8 cellular contexts compared by ENCODE assay signal in the genomic region with DNA sequence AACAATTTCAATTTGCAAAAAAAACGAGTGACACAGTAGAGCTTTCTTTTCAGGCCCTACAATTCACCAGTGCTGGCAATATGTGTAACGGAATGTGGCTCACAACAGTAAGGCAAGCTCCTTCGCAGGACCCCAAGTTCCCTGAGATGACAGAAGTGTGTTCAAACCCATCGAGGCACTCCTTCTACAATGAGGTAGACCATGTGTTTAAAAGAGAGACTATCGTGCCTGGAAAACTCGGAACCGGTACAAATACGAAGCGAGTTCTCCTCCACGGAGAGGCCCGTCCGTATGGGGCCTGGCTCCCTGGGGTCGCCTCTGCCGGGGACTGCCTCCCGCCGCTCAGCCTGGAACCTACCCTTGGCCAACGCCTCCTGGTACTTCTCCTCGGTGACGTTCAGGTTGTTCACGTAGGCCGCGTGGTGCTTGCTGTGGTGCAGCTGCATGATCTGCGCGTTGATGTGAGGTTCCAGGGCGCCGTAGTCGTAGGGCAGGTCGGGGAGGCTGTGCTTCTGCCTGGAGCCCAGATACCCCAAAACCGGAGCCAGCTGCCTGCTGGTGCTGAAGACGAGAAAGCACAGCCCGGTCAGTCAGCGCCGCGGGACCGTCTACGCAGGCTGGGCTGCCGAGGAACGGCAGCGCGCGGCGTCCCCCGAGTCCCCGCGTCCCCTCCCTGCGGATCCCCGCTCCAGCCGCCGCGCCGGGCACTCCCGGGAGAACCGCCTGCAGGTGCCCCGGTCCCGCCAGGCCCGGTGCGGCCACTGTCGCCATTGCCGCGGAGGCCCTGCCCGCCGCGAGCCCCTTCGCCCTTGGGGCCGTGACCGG. TPM values are rescaled to one million over a fixed set of nuclear protein-coding genes. Genes with fewer than 3 reads are reported as not detected.
A peak's percentile ranks its signal among the peaks of the same experiment; 100 is the strongest.
DNase-seq lines count a peak whose midpoint lies in the region; ATAC-seq, FAIRE-seq and TF ChIP-seq lines count a peak whose summit lies in the region.

No MANE protein-coding gene starts in this region.

- H3K36me3 ChIP-seq in SK-N-MC (ENCODE audit: insufficient read depth, low read length) (peaks cover 18% of the 10 kb centered on the region; the same call in 1 of the 2 replicates), left ventricle myocardium inferior (peaks cover 33% of the 10 kb centered on the region), uterus (no peaks in the 10 kb centered on the region)

- peak; percentile 32 for ATAC-seq in GM21423 (IDR thresholded peaks at IDR 0.05; ENCODE audit: unreplicated experiment)
- peak; percentile 52 for ATAC-seq in activated naive CD8-positive, alpha-beta T cell treated with anti-CD3 and anti-CD28 coated beads, Interleukin-2, amount 10 ng/mL, durations not matched to agents 7 days and 5 days (ENCODE audit: low read depth)

- H3K9me3 ChIP-seq in SK-N-MC (ENCODE audit: low read depth, low read length) (no peaks in the 10 kb centered on the region), left ventricle myocardium inferior (replicated peaks) (no peaks in the 10 kb centered on the region), uterus (no peaks in the 10 kb centered on the region)

- H3K27me3 ChIP-seq in left ventricle myocardium inferior (ENCODE audit: low read depth) (no peaks in the 10 kb centered on the region), uterus (no peaks in the 10 kb centered on the region)

- H3K27ac ChIP-seq in SK-N-MC (no peak overlapping the region), left ventricle myocardium inferior (replicated peaks) (peak overlapping the region; percentile 100), uterus (peak overlapping the region; percentile 95 to 97)

- no TSS peak for BruUV-seq in Calu3 (replicated peaks; lab: Mats Ljungman, UMichigan)

- FAIRE-seq in HTR-8/SVneo (lab: Jason Lieb, UNC), result peak; percentile 16

- DNase-seq in Calu3 (peak; percentile 41), HTR-8/SVneo (ENCODE audit: insufficient read length, low spot score) (peak; percentile 20), SK-N-MC (ENCODE audit: low read depth, low spot score) (no peak), left ventricle myocardium inferior (peak; percentile 41), progenitor cell of endocrine pancreas (ENCODE audit: low spot score, unreplicated experiment) (peak; percentile 38), uterus (peak in 1 of 2 donors; percentile 44)
- DNase-seq in activated naive CD8-positive, alpha-beta T cell treated with anti-CD3 and anti-CD28 coated beads, Interleukin-2, amount 10 ng/mL, durations not matched to agents 7 days and 5 days, result no peak

- POLR2A ChIA-PET in activated naive CD8-positive, alpha-beta T cell treated with anti-CD3 and anti-CD28 coated beads, Interleukin-2, amount 10 ng/mL, durations not matched to agents 7 days and 5 days (lab: Charles Lee), result interaction anchor here (0.7 to 4.7 kb wide), 6 partner anchors 11 to 171 kb away, joined by 3 to 46 read pairs (median 8); partner anchors contain the start of genes ACAT2, MRPL18, TCP1 and WTAP

- H3K36me3 Mint-ChIP-seq in Calu3 (ENCODE audit: insufficient read depth, unreplicated experiment) (peaks cover 67% of the 10 kb centered on the region), progenitor cell of endocrine pancreas (ENCODE audit: insufficient read depth) (peaks cover 6% of the 10 kb centered on the region)
- H3K36me3 Mint-ChIP-seq in activated naive CD8-positive, alpha-beta T cell treated with anti-CD3 and anti-CD28 coated beads, Interleukin-2, amount 10 ng/mL, durations not matched to agents 7 days and 5 days, result peaks cover 19% of the 10 kb centered on the region

- H3K27me3 Mint-ChIP-seq in Calu3 (ENCODE audit: unreplicated experiment), result no peaks in the 10 kb centered on the region
- H3K27me3 Mint-ChIP-seq in activated naive CD8-positive, alpha-beta T cell treated with anti-CD3 and anti-CD28 coated beads, Interleukin-2, amount 10 ng/mL, durations not matched to agents 7 days and 5 days, result no peaks in the 10 kb centered on the region
- no peaks in the 10 kb centered on the region for H3K27me3 Mint-ChIP-seq in progenitor cell of endocrine pancreas

- H3K4me1 Mint-ChIP-seq in Calu3 (ENCODE audit: low read depth, unreplicated experiment), result peaks cover 32% of the 10 kb centered on the region
- peaks cover 40% of the 10 kb centered on the region for H3K4me1 Mint-ChIP-seq in activated naive CD8-positive, alpha-beta T cell treated with anti-CD3 and anti-CD28 coated beads, Interleukin-2, amount 10 ng/mL, durations not matched to agents 7 days and 5 days
- H3K4me1 Mint-ChIP-seq in progenitor cell of endocrine pancreas (ENCODE audit: low read depth), result peaks cover 22% of the 10 kb centered on the region

- TF ChIP-seq POLR2A in uterus (IDR thresholded peaks at IDR 0.05), result no peak

- H3K27ac Mint-ChIP-seq in Calu3 (ENCODE audit: unreplicated experiment) (peak overlapping the region; percentile 56), progenitor cell of endocrine pancreas (peak overlapping the region; percentile 96)
- H3K27ac Mint-ChIP-seq in activated naive CD8-positive, alpha-beta T cell treated with anti-CD3 and anti-CD28 coated beads, Interleukin-2, amount 10 ng/mL, durations not matched to agents 7 days and 5 days, result peak overlapping the region; percentile 92

- H3K9me3 Mint-ChIP-seq in Calu3 (ENCODE audit: low read depth, unreplicated experiment) (no peaks in the 10 kb centered on the region), progenitor cell of endocrine pancreas (ENCODE audit: low read depth) (no peaks in the 10 kb centered on the region)
- H3K9me3 Mint-ChIP-seq in activated naive CD8-positive, alpha-beta T cell treated with anti-CD3 and anti-CD28 coated beads, Interleukin-2, amount 10 ng/mL, durations not matched to agents 7 days and 5 days, result no peaks in the 10 kb centered on the region

- CTCF ChIA-PET in Calu3 (lab: Charles Lee), result interaction anchor here (0.6 to 1.9 kb wide), 5 partner anchors 35 to 99 kb away, joined by 3 to 6 read pairs (median 4); partner anchors contain the start of genes ACAT2, MRPL18, TCP1 and WTAP

- H3K4me1 ChIP-seq in left ventricle myocardium inferior (peaks cover 77% of the 10 kb centered on the region), uterus (peaks cover 5 to 6% of the 10 kb centered on the region in 2 donors)

- H3K4me3 Mint-ChIP-seq in Calu3 (ENCODE audit: low read depth, unreplicated experiment) (peak overlapping the region; percentile 67), progenitor cell of endocrine pancreas (ENCODE audit: low read depth) (peak overlapping the region; percentile 89)
- H3K4me3 Mint-ChIP-seq in activated naive CD8-positive, alpha-beta T cell treated with anti-CD3 and anti-CD28 coated beads, Interleukin-2, amount 10 ng/mL, durations not matched to agents 7 days and 5 days, result peak overlapping the region; percentile 91

- no peak for TF ChIP-seq CTCF in Calu3 (IDR thresholded peaks at IDR 0.05; ENCODE audit: unreplicated experiment)
- no peak for TF ChIP-seq CTCF in left ventricle myocardium inferior (IDR thresholded peaks at IDR 0.05; ENCODE audit: borderline replicate concordance)
- no peak for TF ChIP-seq CTCF in progenitor cell of endocrine pancreas (IDR thresholded peaks at IDR 0.05; ENCODE audit: unreplicated experiment)
- no peak for TF ChIP-seq CTCF in uterus (IDR thresholded peaks at IDR 0.05)

- H3K9ac ChIP-seq in SK-N-MC (ENCODE audit: insufficient read length), result peak overlapping the region; percentile 90

- intact Hi-C loops in Calu3 (cut with micrococcal nuclease; ENCODE audit: unreplicated experiment) (loop anchor here (1.0 to 10.0 kb wide), 3 partner anchors 70 to 562 kb away; partner anchors contain the start of genes ACAT2, SLC22A2 and TCP1), left ventricle myocardium inferior (cut with micrococcal nuclease) (loop anchor here (5.0 kb wide), 1 partner anchor 35 kb away; the partner anchor contains the start of gene WTAP), uterus (cut with DNase I; ENCODE audit: low total_unique reads) (loop anchor here (5.0 kb wide), 1 partner anchor 95 kb away; the partner anchor contains the start of gene TCP1)

- peak overlapping the region; percentile 96 for H3K4me3 ChIP-seq in SK-N-MC
- peak overlapping the region; percentile 99 for H3K4me3 ChIP-seq in left ventricle myocardium inferior
- H3K4me3 ChIP-seq in uterus, result peak overlapping the region; percentile 55 to 80

RNA-seq across cellular contexts. Expression of gene SOD2, which starts 0.5 kb away (rescaled TPM):
- 143 and 202 TPM in 2 replicates for total RNA-seq in Calu3 (2022)
- total RNA-seq in activated naive CD8-positive, alpha-beta T cell treated with anti-CD3 and anti-CD28 coated beads, Interleukin-2, amount 10 ng/mL, durations not matched to agents 7 days and 5 days, result 10 to 100 TPM; 68.4 to 72.1 TPM
- 1,000 TPM for total RNA-seq in left ventricle myocardium inferior
- 64.8 and 68.9 TPM in 2 replicates for total RNA-seq in progenitor cell of endocrine pancreas
- total RNA-seq in uterus, result 100 to 1,000 TPM in 3 of 4 donors, 10 to 100 TPM in 1; 34.1 to 305 (median 208) TPM

RNA-seq across cellular contexts. Expression of gene WTAP, which starts 34.8 kb away (rescaled TPM):
- total RNA-seq in Calu3 (2022), result 91.8 and 103 TPM in 2 replicates
- 100 to 1,000 TPM; 127 to 129 TPM for total RNA-seq in activated naive CD8-positive, alpha-beta T cell treated with anti-CD3 and anti-CD28 coated beads, Interleukin-2, amount 10 ng/mL, durations not matched to agents 7 days and 5 days
- 47.5 TPM for total RNA-seq in left ventricle myocardium inferior
- total RNA-seq in progenitor cell of endocrine pancreas, result 126 and 131 TPM in 2 replicates
- 100 to 1,000 TPM in 2 of 4 donors, 10 to 100 TPM in 2; 33.3 to 139 (median 95.9) TPM for total RNA-seq in uterus

Comparison
In these comparisons a context has a peak if more than half of its experiments do, and no peak if none do; other contexts are left out.
1. DNase-seq: peak in Calu3 (single experiment), HTR-8/SVneo (single experiment), left ventricle myocardium inferior (single experiment) and progenitor cell of endocrine pancreas (single experiment); none in SK-N-MC (single experiment) and activated naive CD8-positive, alpha-beta T cell treated with anti-CD3 and anti-CD28 coated beads, Interleukin-2, amount 10 ng/mL, durations not matched to agents 7 days and 5 days (single experiment).
2. Peak in every context shown above with its lines, with median percentiles within 50 percentile points of each other: H3K27ac Mint-ChIP-seq, H3K4me3 Mint-ChIP-seq and H3K4me3 ChIP-seq.